8 cellular contexts compared by ENCODE assay signal in genomic region chr17:18187816-18188761, GRCh38. TPM values are rescaled to one million over a fixed set of nuclear protein-coding genes. Genes with fewer than 3 reads are reported as not detected.
DNase-seq lines count a peak whose midpoint lies in the region; ATAC-seq and TF ChIP-seq lines count a peak whose summit lies in the region.

No MANE protein-coding gene starts in this region.

- no peaks in the 10 kb centered on the region for H3K27me3 Mint-ChIP-seq in central memory CD8-positive, alpha-beta T cell

- peaks cover 19% of the 10 kb centered on the region for H3K36me3 ChIP-seq in muscle layer of colon (ENCODE audit: insufficient read depth, low read length)

- no peak for TF ChIP-seq CTCF in AG10803 (conservative IDR thresholded peaks at IDR 0.05; ENCODE audit: low read length)
- TF ChIP-seq CTCF in GM13977 (IDR thresholded peaks at IDR 0.05; ENCODE audit: extremely low read depth, insufficient read depth, missing control alignments), result no peak

- H3K4me1 ChIP-seq in muscle layer of colon (ENCODE audit: insufficient read depth, low read length), result peaks cover 69% of the 10 kb centered on the region

- no peaks in the 10 kb centered on the region for H3K9me3 ChIP-seq in muscle layer of colon (ENCODE audit: low read length)

- peak; percentile 58 for DNase-seq in AG10803 (ENCODE audit: low read depth)
- DNase-seq in M059J (ENCODE audit: low read depth), result peak; percentile 70
- DNase-seq in central memory CD8-positive, alpha-beta T cell (ENCODE audit: low spot score in 2 of 2), result no peak
- DNase-seq in GOT3 (lab: John Stamatoyannopoulos, UW), result no peak
- no peak for DNase-seq in GM13977 (ENCODE audit: low spot score)
- no peak for DNase-seq in activated CD8-positive, alpha-beta memory T cell treated with anti-CD3 and anti-CD28 coated beads for 24 hours

- in situ Hi-C loops in GM13977 (cut with MboI; ENCODE audit: low pct_unique_long_range_greater_than_20kb, low sequenced_read_pairs, unreplicated experiment), result no loop called here

- no peaks in the 10 kb centered on the region for H3K27me3 ChIP-seq in muscle layer of colon (ENCODE audit: control insufficient read depth in 1 of 2, insufficient read depth in 2 of 2, low read length in 2 of 2)

- H3K36me3 Mint-ChIP-seq in central memory CD8-positive, alpha-beta T cell (ENCODE audit: insufficient read depth), result peaks cover 25% of the 10 kb centered on the region

- no peaks in the 10 kb centered on the region for H3K9me3 Mint-ChIP-seq in central memory CD8-positive, alpha-beta T cell

- peak overlapping the region; percentile 87 for H3K4me3 Mint-ChIP-seq in central memory CD8-positive, alpha-beta T cell

- H3K4me1 Mint-ChIP-seq in central memory CD8-positive, alpha-beta T cell, result peaks cover 72% of the 10 kb centered on the region

- no peak for ATAC-seq in central memory CD8-positive, alpha-beta T cell (replicated peaks; ENCODE audit: extremely low read depth, poor library complexity, severe bottlenecking)
- ATAC-seq in HG03095 (IDR thresholded peaks at IDR 0.05; ENCODE audit: unreplicated experiment), result no peak

- peak overlapping the region; percentile 44 for H3K27ac Mint-ChIP-seq in central memory CD8-positive, alpha-beta T cell (ENCODE audit: low read depth)

- peak overlapping the region; percentile 55 for H3K9ac ChIP-seq in muscle layer of colon (ENCODE audit: low read length)

- H3K4me3 ChIP-seq in AG10803 (ENCODE audit: low read length) (peak overlapping the region; percentile 90), muscle layer of colon (ENCODE audit: low read depth in 1 of 2, low read length in 2 of 2) (peak overlapping the region; percentile 45 to 72)

- peak overlapping the region; percentile 78 for H3K27ac ChIP-seq in muscle layer of colon (ENCODE audit: low read depth, low read length)

RNA-seq across cellular contexts. Expression of gene ALKBH5, which starts 4.5 kb away (rescaled TPM):
- 94.3 and 141 TPM in 2 replicates for total RNA-seq in M059J (2014; rRNA removed; shearing (Covaris generic))

RNA-seq across cellular contexts. Expression of gene LLGL1, which starts 37.3 kb away (rescaled TPM):
- total RNA-seq in M059J (2014; rRNA removed; shearing (Covaris generic)), result 24.3 and 38.0 TPM in 2 replicates

Comparison
In these comparisons a context has a peak if more than half of its experiments do, and no peak if none do; other contexts are left out.
1. DNase-seq: peak in AG10803 (single experiment) and M059J (single experiment); none in central memory CD8-positive, alpha-beta T cell (0 of 2), GOT3 (single experiment), GM13977 (single experiment) and activated CD8-positive, alpha-beta memory T cell treated with anti-CD3 and anti-CD28 coated beads for 24 hours (single experiment).